22 cellular contexts compared by ENCODE assay signal in genomic region chr2:17667898-17668297, GRCh38.
"Had no signal": no experiment of that assay in that cellular context is flagged by ENCODE, and none has a peak within 500 bp of the region (broad histone marks: within the 10 kb centered on the region; RNA-seq: fewer than 3 reads in every experiment).

No MANE protein-coding gene starts in this region.

- DNase-seq: effector memory CD8-positive, alpha-beta T cell; gastrocnemius medialis; heart right ventricle; hypothalamus; kidney glomerular epithelial cell; mesendoderm; naive B cell; occipital lobe; pancreas; right cardiac atrium; stimulated activated CD4-positive, alpha-beta T cell treated with anti-CD3 and anti-CD28 coated beads, Interleukin-4, amount 100 ng/mL, for 24 hours; testis; upper lobe of right lung had no signal

- H3K27ac ChIP-seq: epithelial cell of prostate, esophagus muscularis mucosa, gastrocnemius medialis, heart right ventricle, pancreas, testis, tibial nerve, upper lobe of right lung, vagina had no signal

- H3K4me1 Mint-ChIP-seq: naive B cell; nephron; stimulated activated memory B cell treated with anti-CD40 and anti-IgM and Interleukin-4, amounts not matched to agents 10 μg/mL and 1 μg/mL and 100 μg/mL, for 72 hours had no signal

- H3K4me3 ChIP-seq: esophagus muscularis mucosa, gastrocnemius medialis, heart right ventricle, pancreas, testis, tibial nerve, upper lobe of right lung, vagina had no signal

- H3K4me3 Mint-ChIP-seq: dendritic cell treated with granulocyte-macrophage colony-stimulating factor and Interleukin-4, amounts not matched to agents 40 ng/mL and 50 ng/mL, for 4 days; effector memory CD8-positive, alpha-beta T cell; naive B cell; nephron; stimulated activated memory B cell treated with anti-CD40 and anti-IgM and Interleukin-4, amounts not matched to agents 10 μg/mL and 1 μg/mL and 100 μg/mL, for 72 hours; stimulated activated naive CD8-positive, alpha-beta T cell treated with anti-CD3 and anti-CD28 coated beads, Interleukin-15, Interleukin-2, amounts not matched to agents 100 ng/mL and 50 ng/mL, for 24 hours had no signal

- H3K27me3 ChIP-seq: esophagus muscularis mucosa, gastrocnemius medialis, heart right ventricle, pancreas, testis, tibial nerve, upper lobe of right lung, vagina had no signal

- H3K27ac Mint-ChIP-seq: dendritic cell treated with granulocyte-macrophage colony-stimulating factor and Interleukin-4, amounts not matched to agents 40 ng/mL and 50 ng/mL, for 4 days; effector memory CD8-positive, alpha-beta T cell; naive B cell; nephron; progenitor cell of endocrine pancreas; stimulated activated memory B cell treated with anti-CD40 and anti-IgM and Interleukin-4, amounts not matched to agents 10 μg/mL and 1 μg/mL and 100 μg/mL, for 72 hours; stimulated activated naive CD8-positive, alpha-beta T cell treated with anti-CD3 and anti-CD28 coated beads, Interleukin-15, Interleukin-2, amounts not matched to agents 100 ng/mL and 50 ng/mL, for 24 hours had no signal

- H3K4me1 ChIP-seq: esophagus muscularis mucosa, pancreas, testis, upper lobe of right lung, vagina had no signal

- H3K27me3 Mint-ChIP-seq: dendritic cell treated with granulocyte-macrophage colony-stimulating factor and Interleukin-4, amounts not matched to agents 40 ng/mL and 50 ng/mL, for 4 days; effector memory CD8-positive, alpha-beta T cell; naive B cell; progenitor cell of endocrine pancreas; stimulated activated memory B cell treated with anti-CD40 and anti-IgM and Interleukin-4, amounts not matched to agents 10 μg/mL and 1 μg/mL and 100 μg/mL, for 72 hours; stimulated activated naive CD8-positive, alpha-beta T cell treated with anti-CD3 and anti-CD28 coated beads, Interleukin-15, Interleukin-2, amounts not matched to agents 100 ng/mL and 50 ng/mL, for 24 hours had no signal

- H3K9me3 Mint-ChIP-seq: dendritic cell treated with granulocyte-macrophage colony-stimulating factor and Interleukin-4, amounts not matched to agents 40 ng/mL and 50 ng/mL, for 4 days; effector memory CD8-positive, alpha-beta T cell; naive B cell; nephron; stimulated activated memory B cell treated with anti-CD40 and anti-IgM and Interleukin-4, amounts not matched to agents 10 μg/mL and 1 μg/mL and 100 μg/mL, for 72 hours; stimulated activated naive CD8-positive, alpha-beta T cell treated with anti-CD3 and anti-CD28 coated beads, Interleukin-15, Interleukin-2, amounts not matched to agents 100 ng/mL and 50 ng/mL, for 24 hours had no signal

- H3K9me3 ChIP-seq: esophagus muscularis mucosa, gastrocnemius medialis, heart right ventricle, pancreas, testis, tibial nerve, upper lobe of right lung, vagina had no signal
